ENCODE assay signal across 25 cellular contexts in the genomic region with DNA sequence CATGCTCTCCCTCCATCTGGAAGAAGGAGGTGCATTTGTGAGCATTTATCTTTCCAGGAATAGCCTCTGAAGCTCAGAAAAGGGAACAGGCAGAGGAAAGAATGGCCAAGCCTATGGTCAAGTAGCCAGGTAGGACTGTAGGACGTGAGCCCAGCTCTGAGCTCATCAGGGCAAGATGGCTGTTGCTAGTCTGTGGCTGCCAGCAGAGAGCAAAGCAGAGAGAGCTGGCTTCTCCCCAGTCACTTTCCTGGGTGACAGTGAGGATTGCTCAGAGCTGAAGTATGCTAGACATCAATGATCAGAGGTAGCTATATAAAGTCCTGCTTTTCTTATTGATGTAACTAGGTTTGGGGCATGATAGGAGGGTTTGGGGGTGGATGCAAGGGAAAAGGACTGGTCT.
"Had no signal": no experiment of that assay in that cellular context is flagged by ENCODE, and none has a peak within 500 bp of the region (broad histone marks: within the 10 kb centered on the region; RNA-seq: fewer than 3 reads in every experiment).

No MANE protein-coding gene starts in this region.

- H3K27ac ChIP-seq: esophagus muscularis mucosa, foreskin keratinocyte, ovary, psoas muscle, right lobe of liver, stomach, thyroid gland, vagina had no signal

- H3K36me3 ChIP-seq: esophagus muscularis mucosa, ovary, right lobe of liver, stomach, thyroid gland, vagina had no signal

- H3K9me3 ChIP-seq: esophagus muscularis mucosa, ovary, psoas muscle, right lobe of liver, stomach, thyroid gland, vagina had no signal

- H3K4me1 Mint-ChIP-seq: memory B cell; naive thymus-derived CD4-positive, alpha-beta T cell; nephron had no signal

- DNase-seq: central memory CD4-positive, alpha-beta T cell; effector CD8-positive, alpha-beta T cell; endodermal cell; foreskin keratinocyte; kidney; left colon; midbrain; naive thymus-derived CD4-positive, alpha-beta T cell; occipital lobe; ovary; psoas muscle; right lobe of liver; small intestine; stimulated activated CD4-positive, alpha-beta T cell treated with anti-CD3 and anti-CD28 coated beads, Interleukin-15, amount 100 ng/mL, for 24 hours; stimulated activated CD4-positive, alpha-beta T cell treated with anti-CD3 and anti-CD28 coated beads, Interleukin-2, amount 100 ng/mL, for 48 hours; stimulated activated naive CD4-positive, alpha-beta T cell treated with Interleukin-2 at 50 U/mL for 16 hours; stomach; thyroid gland; trophoblast cell had no signal

- H3K36me3 Mint-ChIP-seq: memory B cell; naive thymus-derived CD4-positive, alpha-beta T cell had no signal

- H3K9me3 Mint-ChIP-seq: dendritic cell treated with granulocyte-macrophage colony-stimulating factor and Interleukin-4, amounts not matched to agents 40 ng/mL and 50 ng/mL, for 4 days had no signal

- H3K4me3 Mint-ChIP-seq: dendritic cell treated with granulocyte-macrophage colony-stimulating factor and Interleukin-4, amounts not matched to agents 40 ng/mL and 50 ng/mL, for 4 days; endodermal cell; memory B cell; naive thymus-derived CD4-positive, alpha-beta T cell; nephron had no signal

- ATAC-seq: foreskin keratinocyte; left colon; naive thymus-derived CD4-positive, alpha-beta T cell; right lobe of liver had no signal

- H3K27ac Mint-ChIP-seq: dendritic cell treated with granulocyte-macrophage colony-stimulating factor and Interleukin-4, amounts not matched to agents 40 ng/mL and 50 ng/mL, for 4 days; endodermal cell; memory B cell; naive thymus-derived CD4-positive, alpha-beta T cell; nephron had no signal

- H3K27me3 ChIP-seq: esophagus muscularis mucosa, foreskin keratinocyte, ovary, right lobe of liver, stomach, thyroid gland, vagina had no signal

- H3K4me3 ChIP-seq: esophagus muscularis mucosa, lung, ovary, psoas muscle, right lobe of liver, stomach, thyroid gland, vagina had no signal

- H3K4me1 ChIP-seq: esophagus muscularis mucosa, psoas muscle, right lobe of liver, stomach, thyroid gland, vagina had no signal
